In the genomic region with DNA sequence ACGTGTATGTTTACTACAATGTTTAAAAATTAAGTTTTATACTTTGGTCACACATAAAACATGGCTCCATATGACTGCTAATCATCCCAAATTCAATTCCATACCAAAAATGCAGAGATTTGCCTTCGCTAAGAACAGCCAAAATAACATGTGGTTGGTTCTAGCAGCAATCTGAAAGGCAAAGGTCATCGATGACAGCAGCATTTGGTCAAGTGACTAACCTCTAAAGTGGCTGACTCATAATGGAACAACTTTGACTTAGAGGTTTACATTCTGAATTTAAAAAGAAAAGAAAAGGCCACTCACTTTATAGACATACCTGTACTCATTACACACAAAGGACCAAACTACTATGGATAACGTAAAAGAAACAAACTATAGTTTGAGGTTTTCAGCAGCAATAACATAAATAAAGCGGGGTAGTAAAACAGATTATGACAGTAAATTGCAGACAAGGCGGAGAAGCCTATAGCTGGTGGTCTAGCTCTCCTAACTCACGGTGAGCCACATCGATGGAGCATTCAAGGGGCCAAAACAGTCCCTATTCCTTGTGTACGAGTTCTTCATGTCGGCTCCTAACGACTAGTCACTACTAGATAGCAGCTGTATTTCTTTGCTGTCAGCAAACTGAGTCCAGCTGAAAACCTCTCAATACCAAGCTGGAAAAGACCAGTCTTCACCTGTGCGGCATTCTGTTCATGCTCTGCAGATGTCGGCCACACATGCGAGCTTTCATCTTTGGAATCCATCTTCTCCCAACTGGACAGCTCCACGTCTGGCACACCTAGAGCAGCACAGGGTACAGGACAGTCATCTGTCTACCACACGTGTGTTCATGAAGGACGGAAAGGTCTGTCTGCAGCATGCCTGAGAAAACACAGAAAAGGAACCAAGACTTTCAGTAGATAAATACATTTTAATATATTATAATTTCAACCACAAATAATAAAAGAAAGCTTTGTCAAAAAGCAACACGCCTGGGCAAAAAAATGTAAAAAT, we compare ENCODE assay signal across 1 cellular context.
TF ChIP-seq lines count a peak whose summit lies in the region.

No MANE protein-coding gene starts in this region.

TF ChIP-seq in K562, 482 proteins besides CTCF, POLR2A, EP300 and RAD21 (continued from another document and continues in another):
- TF ChIP-seq ZNF318 (IDR thresholded peaks at IDR 0.05; ENCODE audit: borderline replicate concordance in 1 of 2, low read depth in 1 of 2) (no peak), HMGN3 (IDR thresholded peaks at IDR 0.05; ENCODE audit: borderline replicate concordance, extremely low read depth, insufficient read length, low read depth, low read length) (no peak), TAF1 (IDR thresholded peaks at IDR 0.05; ENCODE audit: control insufficient read depth, extremely low read depth, insufficient read depth, low read length, severe bottlenecking) (no peak), CREM (IDR thresholded peaks at IDR 0.05; ENCODE audit: low read depth) (0 out of 2 replicates have a peak, but pooled peaks have one; percentile 29), ESRRA (IDR thresholded peaks at IDR 0.05; ENCODE audit: borderline replicate concordance, low read depth) (no peak), ZZZ3 (IDR thresholded peaks at IDR 0.05) (no peak), SIRT6 (IDR thresholded peaks at IDR 0.05; ENCODE audit: low read depth, low read length) (no peak), TCF7L2 (IDR thresholded peaks at IDR 0.05; ENCODE audit: low read depth, low read length) (no peak), MCM7 (IDR thresholded peaks at IDR 0.05) (no peak), CREB3L1 (IDR thresholded peaks at IDR 0.05; ENCODE audit: borderline replicate concordance, low read depth) (no peak), FOXA1 (IDR thresholded peaks at IDR 0.05; ENCODE audit: borderline replicate concordance) (no peak), CC2D1A (IDR thresholded peaks at IDR 0.05) (no peak), ETV5 (CRISPR knock-in tag; IDR thresholded peaks at IDR 0.05; ENCODE audit: low read depth) (no peak), FOXA3 (CRISPR knock-in tag; conservative IDR thresholded peaks at IDR 0.05 in 1 of 2, IDR thresholded peaks at IDR 0.05 in 1 of 2) (no peak), E2F4 (CRISPR knock-in tag; IDR thresholded peaks at IDR 0.05; ENCODE audit: low read depth) (no peak), ZNF592 (IDR thresholded peaks at IDR 0.05) (no peak), ZBTB5 (IDR thresholded peaks at IDR 0.05) (no peak), SMAD4 (CRISPR knock-in tag; conservative IDR thresholded peaks at IDR 0.05) (no peak), MAFK (IDR thresholded peaks at IDR 0.05; ENCODE audit: low read length) (no peak), ZNF282 (CRISPR knock-in tag; IDR thresholded peaks at IDR 0.05) (no peak), ZNF174 (CRISPR knock-in tag; IDR thresholded peaks at IDR 0.05) (no peak), ZNF41 (CRISPR knock-in tag; conservative IDR thresholded peaks at IDR 0.05) (no peak), FUS (optimal IDR thresholded peaks at IDR 0.05; ENCODE audit: low read depth, low read length) (no peak), MTA3 (IDR thresholded peaks at IDR 0.05; ENCODE audit: borderline replicate concordance) (no peak), CBX8 (IDR thresholded peaks at IDR 0.05; ENCODE audit: borderline replicate concordance, extremely low read depth, low read depth, low read length, poor library complexity, severe bottlenecking) (no peak), ZNF449 (CRISPR knock-in tag; IDR thresholded peaks at IDR 0.05) (no peak), ATF4 (CRISPR knock-in tag; IDR thresholded peaks at IDR 0.05) (no peak)
- TF ChIP-seq, protein P1, sequence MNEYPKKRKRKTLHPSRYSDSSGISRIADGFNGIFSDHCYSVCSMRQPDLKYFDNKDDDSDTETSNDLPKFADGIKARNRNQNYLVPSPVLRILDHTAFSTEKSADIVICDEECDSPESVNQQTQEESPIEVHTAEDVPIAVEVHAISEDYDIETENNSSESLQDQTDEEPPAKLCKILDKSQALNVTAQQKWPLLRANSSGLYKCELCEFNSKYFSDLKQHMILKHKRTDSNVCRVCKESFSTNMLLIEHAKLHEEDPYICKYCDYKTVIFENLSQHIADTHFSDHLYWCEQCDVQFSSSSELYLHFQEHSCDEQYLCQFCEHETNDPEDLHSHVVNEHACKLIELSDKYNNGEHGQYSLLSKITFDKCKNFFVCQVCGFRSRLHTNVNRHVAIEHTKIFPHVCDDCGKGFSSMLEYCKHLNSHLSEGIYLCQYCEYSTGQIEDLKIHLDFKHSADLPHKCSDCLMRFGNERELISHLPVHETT (CRISPR knock-in tag; conservative IDR thresholded peaks at IDR 0.05 in 1 of 2, IDR thresholded peaks at IDR 0.05 in 1 of 2), result no peak; a peak in 1 of 4 replicates
